1 cellular context compared by ENCODE assay signal in genomic region chr12:68374315-68374982, GRCh38.
TF ChIP-seq lines count a peak whose summit lies in the region.

No MANE protein-coding gene starts in this region.

TF ChIP-seq in GM12878, 131 proteins besides CTCF, POLR2A, EP300 and RAD21 (continued from another document and continues in another):
- TF ChIP-seq REST (IDR thresholded peaks at IDR 0.05; ENCODE audit: low read depth, low read length) (no peak), ZSCAN29 (IDR thresholded peaks at IDR 0.05) (peak; percentile 30), ZBTB4 (CRISPR knock-in tag; IDR thresholded peaks at IDR 0.05) (no peak), RCOR1 (conservative IDR thresholded peaks at IDR 0.05; ENCODE audit: low read depth, low read length) (0 out of 2 replicates have a peak, but pooled peaks have one; percentile 26), ZNF592 (IDR thresholded peaks at IDR 0.05) (peak; percentile 92), RB1 (IDR thresholded peaks at IDR 0.05; ENCODE audit: borderline replicate concordance) (no peak), MEF2A (IDR thresholded peaks at IDR 0.05; ENCODE audit: insufficient read depth, low read depth, low read length) (0 out of 2 replicates have a peak, but pooled peaks have one; percentile 66), GABPA (IDR thresholded peaks at IDR 0.05; ENCODE audit: low read depth) (peak; percentile 46; the same call in 1 of the 2 replicates), TBL1XR1 (IDR thresholded peaks at IDR 0.05; ENCODE audit: low read depth, low read length) (peak; percentile 90), ZNF207 (IDR thresholded peaks at IDR 0.05; ENCODE audit: borderline replicate concordance) (no peak), FOS (IDR thresholded peaks at IDR 0.05; ENCODE audit: borderline replicate concordance, extremely low read depth, insufficient read length) (no peak), SIX5 (IDR thresholded peaks at IDR 0.05; ENCODE audit: low read depth, low read length, severe bottlenecking) (no peak), SREBF2 (IDR thresholded peaks at IDR 0.05; ENCODE audit: low read length) (no peak), POLR2AphosphoS2 (IDR thresholded peaks at IDR 0.05; ENCODE audit: low read depth, low read length) (peak; percentile 50; the same call in 1 of the 2 replicates), ATF7 (IDR thresholded peaks at IDR 0.05; ENCODE audit: low read depth) (peak; percentile 92), RBBP5 (conservative IDR thresholded peaks at IDR 0.05) (peak; percentile 92; the same call in 1 of the 2 replicates), CHD2 (IDR thresholded peaks at IDR 0.05; ENCODE audit: borderline replicate concordance, low read depth, low read length) (peak; percentile 86), MEF2B (IDR thresholded peaks at IDR 0.05; ENCODE audit: partially characterized antibody, poor library complexity, severe bottlenecking) (peak; percentile 85), NR2F1 (conservative IDR thresholded peaks at IDR 0.05) (no peak), KDM1A (IDR thresholded peaks at IDR 0.05; ENCODE audit: borderline replicate concordance) (no peak), HDAC6 (IDR thresholded peaks at IDR 0.05; ENCODE audit: unreplicated experiment) (no peak), ZNF24 (IDR thresholded peaks at IDR 0.05) (0 out of 2 replicates have a peak, but pooled peaks have one; percentile 91), CREB1 (IDR thresholded peaks at IDR 0.05; ENCODE audit: low read depth) (peak; percentile 63; the same call in 1 of the 2 replicates), POU2F2 (IDR thresholded peaks at IDR 0.05; ENCODE audit: borderline replicate concordance, low read depth, low read length) (peak; percentile 87), CHD4 (IDR thresholded peaks at IDR 0.05) (no peak), STAT1 (conservative IDR thresholded peaks at IDR 0.05) (no peak), CBX3 (IDR thresholded peaks at IDR 0.05; ENCODE audit: borderline replicate concordance, low read depth) (no peak), E4F1 (IDR thresholded peaks at IDR 0.05; ENCODE audit: borderline replicate concordance, partially characterized antibody) (no peak), CEBPB (IDR thresholded peaks at IDR 0.05; ENCODE audit: borderline replicate concordance in 1 of 2, low read depth in 2 of 2, low read length in 2 of 2) (peak in 1 of 2 experiments; percentile 80; a peak in 1 of 4 replicates), KLF5 (IDR thresholded peaks at IDR 0.05; ENCODE audit: partially characterized antibody) (peak; percentile 90), ELK1 (IDR thresholded peaks at IDR 0.05; ENCODE audit: low read depth, low read length) (peak; percentile 42; the same call in 1 of the 2 replicates), ATF3 (IDR thresholded peaks at IDR 0.05; ENCODE audit: borderline replicate concordance, extremely low read depth, low read depth, low read length) (no peak), IRF5 (IDR thresholded peaks at IDR 0.05; ENCODE audit: borderline replicate concordance) (no peak), RUNX3 (IDR thresholded peaks at IDR 0.05; ENCODE audit: low read length) (peak; percentile 87), SMC3 (IDR thresholded peaks at IDR 0.05; ENCODE audit: borderline replicate concordance, low read length) (peak; percentile 19; the same call in 1 of the 2 replicates), ZBTB11 (CRISPR knock-in tag; IDR thresholded peaks at IDR 0.05) (no peak), YBX1 (IDR thresholded peaks at IDR 0.05) (no peak), ZNF217 (IDR thresholded peaks at IDR 0.05) (peak; percentile 97), IKZF2 (IDR thresholded peaks at IDR 0.05) (peak; percentile 93 to 97), PML (IDR thresholded peaks at IDR 0.05; ENCODE audit: low read length) (peak; percentile 86), SREBF1 (IDR thresholded peaks at IDR 0.05; ENCODE audit: low read length) (0 out of 2 replicates have a peak, but pooled peaks have one; percentile 37), TCF7 (IDR thresholded peaks at IDR 0.05; ENCODE audit: borderline replicate concordance) (peak; percentile 44; the same call in 1 of the 2 replicates), CREM (IDR thresholded peaks at IDR 0.05; ENCODE audit: low read depth) (peak; percentile 84)
